Comparison of ENCODE assay signal across 18 cellular contexts in the genomic region with DNA sequence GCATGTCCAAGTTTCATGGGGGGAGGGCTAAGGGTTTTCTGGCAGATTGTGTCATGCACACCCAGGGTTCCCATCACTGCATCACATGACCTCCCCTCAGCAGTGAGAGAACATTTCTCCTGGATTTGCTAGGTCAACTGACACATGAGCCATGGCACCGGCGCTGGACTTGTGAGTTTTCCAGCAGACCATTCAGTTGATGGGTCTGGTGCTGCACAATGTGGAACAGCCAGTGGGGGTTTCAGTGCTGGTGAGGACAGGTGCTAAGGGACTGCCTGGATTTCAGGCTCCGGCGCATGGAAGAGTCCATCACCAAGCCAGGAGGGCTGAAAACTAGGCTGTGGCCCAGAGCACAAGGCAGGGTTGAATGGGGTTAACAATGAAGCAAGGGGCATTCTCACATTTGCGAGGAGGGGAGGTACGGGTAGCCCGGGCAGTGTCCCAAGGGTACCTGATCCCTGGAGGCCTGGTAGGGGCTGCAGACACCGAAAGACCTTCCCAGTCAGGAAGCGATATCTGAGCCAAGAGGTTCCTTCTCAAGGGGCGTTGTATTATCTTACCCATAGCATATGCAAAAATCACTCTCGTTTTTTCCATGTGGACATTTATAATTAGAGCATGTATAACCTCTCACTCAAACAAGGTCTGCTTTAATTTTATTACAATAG.
DNase-seq lines count a peak whose midpoint lies in the region; ATAC-seq, FAIRE-seq and TF ChIP-seq lines count a peak whose summit lies in the region.
"Had no signal": no experiment of that assay in that cellular context is flagged by ENCODE, and none has a peak within 500 bp of the region (broad histone marks: within the 10 kb centered on the region; RNA-seq: fewer than 3 reads in every experiment).

No MANE protein-coding gene starts in this region.

- peaks cover 61% of the 10 kb centered on the region for H3K4me1 ChIP-seq in left ventricle myocardium inferior
- peaks cover 40% of the 10 kb centered on the region for H3K4me1 ChIP-seq in body of pancreas
- peaks cover 45 to 48% of the 10 kb centered on the region in 2 donors for H3K4me1 ChIP-seq in neuronal stem cell (ENCODE audit: control insufficient read depth in 2 of 2, insufficient read depth in 1 of 2, low read depth in 1 of 2, low read length in 2 of 2)
- peaks cover 21 to 22% of the 10 kb centered on the region in 2 experiments for H3K4me1 ChIP-seq in trophoblast cell (ENCODE audit: control insufficient read depth in 1 of 2, insufficient read depth in 2 of 2, low read length in 2 of 2)

- H3K79me2 ChIP-seq in trophoblast cell (ENCODE audit: control insufficient read depth, insufficient read depth, low read length, poor library complexity), result no peaks in the 10 kb centered on the region

- no peak overlapping the region for H3K4me3 ChIP-seq in left ventricle myocardium inferior
- no peak overlapping the region for H3K4me3 ChIP-seq in body of pancreas
- no peak overlapping the region for H3K4me3 ChIP-seq in neuronal stem cell (ENCODE audit: low read length in 2 of 2)
- H3K4me3 ChIP-seq in trophoblast cell (ENCODE audit: low read depth, low read length), result no peak overlapping the region
- H3K4me3 ChIP-seq: GM23248 had no signal

- FAIRE-seq in urothelium cell line (lab: Jason Lieb, UNC), result peak; percentile 20
- FAIRE-seq: GM12891, GM19239 had no signal

- H3K27me3 Mint-ChIP-seq in activated CD4-positive, alpha-beta T cell treated with anti-CD3 and anti-CD28 coated beads, Interleukin-2, amount 10 ng/mL, durations not matched to agents 7 days and 5 days, result no peaks in the 10 kb centered on the region

- intact Hi-C loops in left ventricle myocardium inferior (cut with micrococcal nuclease) (no loop called here), Right ventricle myocardium inferior (cut with DNase I) (no loop called here), body of pancreas (cut with DNase I) (no loop called here)

- H3K9me3 Mint-ChIP-seq in activated CD4-positive, alpha-beta T cell treated with anti-CD3 and anti-CD28 coated beads, Interleukin-2, amount 10 ng/mL, durations not matched to agents 7 days and 5 days, result no peaks in the 10 kb centered on the region

- H3K9me3 ChIP-seq in left ventricle myocardium inferior (replicated peaks) (no peaks in the 10 kb centered on the region), body of pancreas (no peaks in the 10 kb centered on the region), neuronal stem cell (replicated peaks in 1 of 2; ENCODE audit: control insufficient read depth in 2 of 2, insufficient read depth in 1 of 2, low read depth in 1 of 2, low read length in 2 of 2) (no peaks in the 10 kb centered on the region), trophoblast cell (ENCODE audit: insufficient read depth, low read depth, low read length) (no peaks in the 10 kb centered on the region)
- H3K9me3 ChIP-seq: Peyer's patch had no signal

- CTCF ChIA-PET in activated CD4-positive, alpha-beta T cell treated with anti-CD3 and anti-CD28 coated beads, Interleukin-2, amount 10 ng/mL, durations not matched to agents 7 days and 5 days (lab: Charles Lee), result no interaction called here

- H3K14ac ChIP-seq in neuronal stem cell (ENCODE audit: low read length), result peak overlapping the region; percentile 14
- H3K14ac ChIP-seq in trophoblast cell (ENCODE audit: low read length), result no peak overlapping the region

- no peak overlapping the region for H2BK120ac ChIP-seq in neuronal stem cell (ENCODE audit: low read depth, low read length)
- no peak overlapping the region for H2BK120ac ChIP-seq in trophoblast cell (ENCODE audit: insufficient read depth, low read length, poor library complexity)

- H3K27ac ChIP-seq in left ventricle myocardium inferior (replicated peaks), result peak overlapping the region; percentile 86
- peak overlapping the region in 3 of 4 donors; percentile 52 to 81 (median 79) for H3K27ac ChIP-seq in body of pancreas
- H3K27ac ChIP-seq in neuronal stem cell (replicated peaks; ENCODE audit: low read length), result no peak overlapping the region
- no peak overlapping the region for H3K27ac ChIP-seq in trophoblast cell (ENCODE audit: low read depth, low read length)
- H3K27ac ChIP-seq: GM23248 had no signal

- H3K23ac ChIP-seq in neuronal stem cell (ENCODE audit: low read depth, low read length, poor library complexity) (no peak overlapping the region), trophoblast cell (ENCODE audit: low read length) (no peak overlapping the region)

- H4K91ac ChIP-seq in neuronal stem cell (ENCODE audit: low read depth, low read length, poor library complexity), result no peak overlapping the region
- no peak overlapping the region for H4K91ac ChIP-seq in trophoblast cell (ENCODE audit: low read depth, low read length)

- no peak overlapping the region for H3K9ac ChIP-seq in neuronal stem cell (ENCODE audit: low read depth, low read length, poor library complexity)
- H3K9ac ChIP-seq in trophoblast cell (ENCODE audit: low read length), result no peak overlapping the region
- H3K9ac ChIP-seq: GM23248 had no signal

- H2BK15ac ChIP-seq in neuronal stem cell (ENCODE audit: low read length), result no peak overlapping the region

- WGBS in body of pancreas, 2 donors, result 80 to 89% methylated on average over 10 to 11 of the region's 11 CpGs
- no CpG with 5 or more reads among the region's 11 CpGs for WGBS in neuronal stem cell (ENCODE audit: extremely low coverage in 2 of 2, insufficient read length in 2 of 2, insufficient replicate concordance in 1 of 2), 2 donors
- WGBS in trophoblast cell (ENCODE audit: extremely low coverage, insufficient coverage, insufficient read length), result no CpG with 5 or more reads among the region's 11 CpGs

- H4K12ac ChIP-seq in trophoblast cell (ENCODE audit: low read depth, low read length), result no peak overlapping the region

- DNase-seq in left ventricle myocardium inferior (no peak), Right ventricle myocardium inferior (ENCODE audit: missing footprints) (no peak), body of pancreas (peak in 2 of 4 donors; percentile 8 to 11), neuronal stem cell (ENCODE audit: low spot score) (no peak), urothelium cell line (ENCODE audit: low spot score) (no peak), trophoblast cell (no peak)
- no peak for DNase-seq in stimulated activated CD4-positive, alpha-beta T cell treated with anti-CD3 and anti-CD28 coated beads, Interleukin-4, amount 100 ng/mL, for 24 hours
- no peak for DNase-seq in activated CD4-positive, alpha-beta T cell treated with anti-CD3 and anti-CD28 coated beads, Interleukin-2, amount 10 ng/mL, durations not matched to agents 7 days and 5 days
- DNase-seq: COR-L47, DMS53, GM23248, NCI-H1436, NCI-H2029 treated with DMSO at 0.1 percent for 48 hours, NCI-H510A, NCI-H82 had no signal

- no peak for ATAC-seq in Right ventricle myocardium inferior
- ATAC-seq in body of pancreas, result no peak

- H2AK5ac ChIP-seq in neuronal stem cell (ENCODE audit: low read depth, low read length) (no peak overlapping the region), trophoblast cell (ENCODE audit: low read length) (no peak overlapping the region)

- H4K8ac ChIP-seq in neuronal stem cell (ENCODE audit: low read depth, low read length) (no peak overlapping the region), trophoblast cell (ENCODE audit: low read depth, low read length) (no peak overlapping the region)

- H3K27me3 ChIP-seq in left ventricle myocardium inferior (ENCODE audit: low read depth) (no peaks in the 10 kb centered on the region), body of pancreas (no peaks in the 10 kb centered on the region), neuronal stem cell (ENCODE audit: control insufficient read depth in 3 of 3, insufficient read depth in 3 of 3, low read depth in 1 of 3, low read length in 3 of 3) (no peaks in the 10 kb centered on the region), trophoblast cell (ENCODE audit: insufficient read depth, low read length) (no peaks in the 10 kb centered on the region)
- H3K27me3 ChIP-seq: Peyer's patch had no signal

- H3K79me1 ChIP-seq in neuronal stem cell (ENCODE audit: low read depth, low read length) (peaks cover 3% of the 10 kb centered on the region), trophoblast cell (ENCODE audit: low read length) (peaks cover 5% of the 10 kb centered on the region)

- H2AFZ ChIP-seq in neuronal stem cell (ENCODE audit: low read length) (no peak overlapping the region), trophoblast cell (ENCODE audit: insufficient read depth, low read length, poor library complexity) (no peak overlapping the region)
- H2AFZ ChIP-seq: GM23248 had no signal

- TF ChIP-seq POLR2A in body of pancreas (IDR thresholded peaks at IDR 0.05), result no peak

- H3K4me1 Mint-ChIP-seq in activated CD4-positive, alpha-beta T cell treated with anti-CD3 and anti-CD28 coated beads, Interleukin-2, amount 10 ng/mL, durations not matched to agents 7 days and 5 days, result no peaks in the 10 kb centered on the region

- POLR2A ChIA-PET in activated CD4-positive, alpha-beta T cell treated with anti-CD3 and anti-CD28 coated beads, Interleukin-2, amount 10 ng/mL, durations not matched to agents 7 days and 5 days (lab: Charles Lee), result no interaction called here

- H3K36me3 Mint-ChIP-seq in activated CD4-positive, alpha-beta T cell treated with anti-CD3 and anti-CD28 coated beads, Interleukin-2, amount 10 ng/mL, durations not matched to agents 7 days and 5 days (ENCODE audit: low read depth), result no peaks in the 10 kb centered on the region

- H3K4me3 Mint-ChIP-seq in activated CD4-positive, alpha-beta T cell treated with anti-CD3 and anti-CD28 coated beads, Interleukin-2, amount 10 ng/mL, durations not matched to agents 7 days and 5 days, result no peak overlapping the region

- H3K36me3 ChIP-seq in left ventricle myocardium inferior (no peaks in the 10 kb centered on the region), body of pancreas (replicated peaks in 1 of 2; ENCODE audit: insufficient read depth in 1 of 2, low read depth in 2 of 2) (no peaks in the 10 kb centered on the region), neuronal stem cell (replicated peaks in 1 of 2; ENCODE audit: control insufficient read depth in 2 of 2, insufficient read depth in 2 of 2, low read length in 2 of 2) (peaks cover 0 to 1% of the 10 kb centered on the region in 2 donors), trophoblast cell (ENCODE audit: control insufficient read depth in 1 of 2, insufficient read depth in 2 of 2, low read length in 2 of 2) (peaks cover 45 to 65% of the 10 kb centered on the region in 2 experiments)
- H3K36me3 ChIP-seq: Peyer's patch had no signal

- no peak overlapping the region for H3K4ac ChIP-seq in neuronal stem cell (ENCODE audit: low read length)
- no peak overlapping the region for H3K4ac ChIP-seq in trophoblast cell (ENCODE audit: low read depth, low read length)

- H3K27ac Mint-ChIP-seq in activated CD4-positive, alpha-beta T cell treated with anti-CD3 and anti-CD28 coated beads, Interleukin-2, amount 10 ng/mL, durations not matched to agents 7 days and 5 days, result no peak overlapping the region

- H3K18ac ChIP-seq in neuronal stem cell (ENCODE audit: low read length), result peak overlapping the region; percentile 32
- H3K18ac ChIP-seq in trophoblast cell (ENCODE audit: low read length), result no peak overlapping the region

- no peak overlapping the region for H2BK5ac ChIP-seq in neuronal stem cell (ENCODE audit: low read length)
- no peak overlapping the region for H2BK5ac ChIP-seq in trophoblast cell (ENCODE audit: low read depth, low read length, poor library complexity)

- H2BK12ac ChIP-seq in neuronal stem cell (ENCODE audit: low read length), result no peak overlapping the region
- no peak overlapping the region for H2BK12ac ChIP-seq in trophoblast cell (ENCODE audit: low read length)

- H3K4me2 ChIP-seq in neuronal stem cell (ENCODE audit: insufficient read depth, low read length, poor library complexity, severe bottlenecking) (no peak overlapping the region), trophoblast cell (ENCODE audit: low read length) (no peak overlapping the region)

- TF ChIP-seq CTCF in left ventricle myocardium inferior (IDR thresholded peaks at IDR 0.05; ENCODE audit: borderline replicate concordance) (no peak), body of pancreas (IDR thresholded peaks at IDR 0.05) (no peak)

Comparison
In these comparisons a context has a peak if more than half of its experiments do, and no peak if none do; other contexts are left out.
1. H3K27ac ChIP-seq: peak in left ventricle myocardium inferior (single experiment) and body of pancreas (3 of 4); none in neuronal stem cell (single experiment) and trophoblast cell (single experiment).